Comparison of ENCODE assay signal across 1 cellular context in the genomic region with DNA sequence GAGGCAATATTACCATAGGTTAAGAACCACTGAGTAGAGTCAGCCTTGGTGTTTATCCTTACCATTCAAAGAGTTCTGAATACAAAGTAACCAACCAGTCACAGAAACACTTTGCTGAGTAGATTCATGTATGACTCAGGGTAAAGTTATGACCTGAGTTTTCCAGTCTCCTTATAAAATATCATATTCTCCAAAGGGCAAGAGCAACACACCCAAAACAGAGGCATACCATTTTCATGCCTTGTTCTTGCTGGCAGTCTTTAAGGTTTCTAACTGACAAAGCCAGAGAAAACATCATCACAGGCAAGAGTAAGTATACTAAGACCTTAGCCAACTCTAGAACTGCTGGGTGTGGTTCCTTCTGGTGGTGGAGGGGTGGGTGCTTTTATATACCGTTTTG.
TF ChIP-seq lines count a peak whose summit lies in the region.

No MANE protein-coding gene starts in this region.

TF ChIP-seq in GM12878, 131 proteins besides CTCF, POLR2A, EP300 and RAD21:
- TF ChIP-seq, protein P1, sequence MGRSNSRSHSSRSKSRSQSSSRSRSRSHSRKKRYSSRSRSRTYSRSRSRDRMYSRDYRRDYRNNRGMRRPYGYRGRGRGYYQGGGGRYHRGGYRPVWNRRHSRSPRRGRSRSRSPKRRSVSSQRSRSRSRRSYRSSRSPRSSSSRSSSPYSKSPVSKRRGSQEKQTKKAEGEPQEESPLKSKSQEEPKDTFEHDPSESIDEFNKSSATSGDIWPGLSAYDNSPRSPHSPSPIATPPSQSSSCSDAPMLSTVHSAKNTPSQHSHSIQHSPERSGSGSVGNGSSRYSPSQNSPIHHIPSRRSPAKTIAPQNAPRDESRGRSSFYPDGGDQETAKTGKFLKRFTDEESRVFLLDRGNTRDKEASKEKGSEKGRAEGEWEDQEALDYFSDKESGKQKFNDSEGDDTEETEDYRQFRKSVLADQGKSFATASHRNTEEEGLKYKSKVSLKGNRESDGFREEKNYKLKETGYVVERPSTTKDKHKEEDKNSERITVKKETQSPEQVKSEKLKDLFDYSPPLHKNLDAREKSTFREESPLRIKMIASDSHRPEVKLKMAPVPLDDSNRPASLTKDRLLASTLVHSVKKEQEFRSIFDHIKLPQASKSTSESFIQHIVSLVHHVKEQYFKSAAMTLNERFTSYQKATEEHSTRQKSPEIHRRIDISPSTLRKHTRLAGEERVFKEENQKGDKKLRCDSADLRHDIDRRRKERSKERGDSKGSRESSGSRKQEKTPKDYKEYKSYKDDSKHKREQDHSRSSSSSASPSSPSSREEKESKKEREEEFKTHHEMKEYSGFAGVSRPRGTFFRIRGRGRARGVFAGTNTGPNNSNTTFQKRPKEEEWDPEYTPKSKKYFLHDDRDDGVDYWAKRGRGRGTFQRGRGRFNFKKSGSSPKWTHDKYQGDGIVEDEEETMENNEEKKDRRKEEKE (IDR thresholded peaks at IDR 0.05): no peak
- TF ChIP-seq NFXL1 (IDR thresholded peaks at IDR 0.05; ENCODE audit: borderline replicate concordance) (no peak), EZH2 (IDR thresholded peaks at IDR 0.05; ENCODE audit: borderline replicate concordance, control insufficient read depth, low read depth, low read length) (no peak), BACH1 (IDR thresholded peaks at IDR 0.05; ENCODE audit: borderline replicate concordance) (no peak), NFIC (IDR thresholded peaks at IDR 0.05; ENCODE audit: low read depth, low read length) (no peak), KLF5 (IDR thresholded peaks at IDR 0.05; ENCODE audit: partially characterized antibody) (no peak), USF1 (IDR thresholded peaks at IDR 0.05; ENCODE audit: borderline replicate concordance, extremely low read length, insufficient read depth, low read depth, low read length) (no peak), YBX1 (IDR thresholded peaks at IDR 0.05) (no peak), GATAD2B (conservative IDR thresholded peaks at IDR 0.05; ENCODE audit: low read depth) (no peak), DPF2 (IDR thresholded peaks at IDR 0.05) (no peak), ZBTB40 (IDR thresholded peaks at IDR 0.05; ENCODE audit: borderline replicate concordance) (no peak), TARDBP (IDR thresholded peaks at IDR 0.05; ENCODE audit: borderline replicate concordance) (no peak), EGR1 (IDR thresholded peaks at IDR 0.05; ENCODE audit: borderline replicate concordance in 1 of 2, low read depth in 2 of 2, low read length in 2 of 2) (no peak), SPI1 (IDR thresholded peaks at IDR 0.05; ENCODE audit: borderline replicate concordance, insufficient read depth, low read depth, low read length) (no peak), RCOR1 (conservative IDR thresholded peaks at IDR 0.05; ENCODE audit: low read depth, low read length) (no peak), CEBPB (IDR thresholded peaks at IDR 0.05; ENCODE audit: borderline replicate concordance in 1 of 2, low read depth in 2 of 2, low read length in 2 of 2) (no peak), RB1 (IDR thresholded peaks at IDR 0.05; ENCODE audit: borderline replicate concordance) (no peak)
- TF ChIP-seq, protein P2, sequence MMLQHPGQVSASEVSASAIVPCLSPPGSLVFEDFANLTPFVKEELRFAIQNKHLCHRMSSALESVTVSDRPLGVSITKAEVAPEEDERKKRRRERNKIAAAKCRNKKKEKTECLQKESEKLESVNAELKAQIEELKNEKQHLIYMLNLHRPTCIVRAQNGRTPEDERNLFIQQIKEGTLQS (IDR thresholded peaks at IDR 0.05; ENCODE audit: borderline replicate concordance, extremely low read depth, low read depth, low read length): no peak
- TF ChIP-seq, protein P3, sequence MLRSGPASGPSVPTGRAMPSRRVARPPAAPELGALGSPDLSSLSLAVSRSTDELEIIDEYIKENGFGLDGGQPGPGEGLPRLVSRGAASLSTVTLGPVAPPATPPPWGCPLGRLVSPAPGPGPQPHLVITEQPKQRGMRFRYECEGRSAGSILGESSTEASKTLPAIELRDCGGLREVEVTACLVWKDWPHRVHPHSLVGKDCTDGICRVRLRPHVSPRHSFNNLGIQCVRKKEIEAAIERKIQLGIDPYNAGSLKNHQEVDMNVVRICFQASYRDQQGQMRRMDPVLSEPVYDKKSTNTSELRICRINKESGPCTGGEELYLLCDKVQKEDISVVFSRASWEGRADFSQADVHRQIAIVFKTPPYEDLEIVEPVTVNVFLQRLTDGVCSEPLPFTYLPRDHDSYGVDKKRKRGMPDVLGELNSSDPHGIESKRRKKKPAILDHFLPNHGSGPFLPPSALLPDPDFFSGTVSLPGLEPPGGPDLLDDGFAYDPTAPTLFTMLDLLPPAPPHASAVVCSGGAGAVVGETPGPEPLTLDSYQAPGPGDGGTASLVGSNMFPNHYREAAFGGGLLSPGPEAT (IDR thresholded peaks at IDR 0.05; ENCODE audit: low read depth): no peak
